14 cellular contexts compared by ENCODE assay signal in genomic region chr7:139242741-139243281, GRCh38. TPM values are rescaled to one million over a fixed set of nuclear protein-coding genes. Genes with fewer than 3 reads are reported as not detected.
DNase-seq lines count a peak whose midpoint lies in the region; ATAC-seq, FAIRE-seq and TF ChIP-seq lines count a peak whose summit lies in the region.
"Had no signal": no experiment of that assay in that cellular context is flagged by ENCODE, and none has a peak within 500 bp of the region (broad histone marks: within the 10 kb centered on the region; RNA-seq: fewer than 3 reads in every experiment).

No MANE protein-coding gene starts in this region.

- peaks cover 7% of the 10 kb centered on the region for H3K4me1 Mint-ChIP-seq in stimulated activated naive CD8-positive, alpha-beta T cell treated with anti-CD3 and anti-CD28 coated beads, Interleukin-15, amount 100 ng/mL, for 72 hours

- no peaks in the 10 kb centered on the region for H3K4me1 ChIP-seq in testis
- H3K4me1 ChIP-seq: BLaER1, prostate gland had no signal

- CTCF ChIA-PET in HEK293T (lab: Yijun Ruan, JAX) = no interaction called here

- TF ChIP-seq POLR2A in testis (IDR thresholded peaks at IDR 0.05) = no peak

- POLR2A ChIA-PET in HEK293T (lab: Yijun Ruan, JAX) = interaction anchor here (0.7 to 1.5 kb wide), 2 partner anchors 11 to 12 kb away, joined by 3 to 5 read pairs; partner anchors contain the start of gene UBN2

- H3K4me3 ChIP-seq in astrocyte of the spinal cord (ENCODE audit: low read depth, low read length) = no peak overlapping the region
- H3K4me3 ChIP-seq in testis = no peak overlapping the region
- H3K4me3 ChIP-seq: BLaER1, prostate gland had no signal

- H3K4me3 Mint-ChIP-seq in stimulated activated naive CD8-positive, alpha-beta T cell treated with anti-CD3 and anti-CD28 coated beads, Interleukin-15, amount 100 ng/mL, for 72 hours = no peak overlapping the region

- no peaks in the 10 kb centered on the region for H3K36me3 ChIP-seq in testis (ENCODE audit: low read depth, missing control alignments)
- H3K36me3 ChIP-seq: prostate gland had no signal

- TF ChIP-seq CTCF in astrocyte of the spinal cord (IDR thresholded peaks at IDR 0.05; ENCODE audit: low read depth, low read length) (no peak), testis (IDR thresholded peaks at IDR 0.05) (no peak)

- 53 to 64% methylated on average over 1 of the region's 1 CpG for WGBS in testis, 2 donors

- in situ Hi-C loops in astrocyte of the spinal cord (cut with HindIII; ENCODE audit: low sequenced_read_pairs) = no loop called here

- no peak for DNase-seq in stimulated activated naive CD8-positive, alpha-beta T cell treated with anti-CD3 and anti-CD28 coated beads, Interleukin-15, amount 100 ng/mL, for 72 hours
- no peak for DNase-seq in stimulated activated naive CD8-positive, alpha-beta T cell treated with anti-CD3 and anti-CD28 coated beads, Interleukin-15, Interleukin-2, amounts not matched to agents 100 U/mL and 50 U/mL, for 24 hours
- DNase-seq in astrocyte of the spinal cord (ENCODE audit: low read depth, low spot score) = peak; percentile 19
- DNase-seq in HEK293T (ENCODE audit: extremely low spot score) = no peak
- no peak for DNase-seq in testis
- no peak for DNase-seq in HK-2 (ENCODE audit: unreplicated experiment)
- DNase-seq: GDM1, NCI-H1930, T-helper 9 cell had no signal

- ATAC-seq in stimulated activated naive CD8-positive, alpha-beta T cell treated with anti-CD3 and anti-CD28 coated beads, Interleukin-15, amount 100 ng/mL, for 72 hours = peak; percentile 59
- no peak for ATAC-seq in stimulated activated naive CD8-positive, alpha-beta T cell treated with anti-CD3 and anti-CD28 coated beads, Interleukin-15, Interleukin-2, amounts not matched to agents 100 U/mL and 50 U/mL, for 24 hours
- no peak for ATAC-seq in GM21737 (IDR thresholded peaks at IDR 0.05; ENCODE audit: unreplicated experiment)
- ATAC-seq: HepG2 had no signal

- H3K27me3 Mint-ChIP-seq in stimulated activated naive CD8-positive, alpha-beta T cell treated with anti-CD3 and anti-CD28 coated beads, Interleukin-15, amount 100 ng/mL, for 72 hours = no peaks in the 10 kb centered on the region

- H3K27ac Mint-ChIP-seq in stimulated activated naive CD8-positive, alpha-beta T cell treated with anti-CD3 and anti-CD28 coated beads, Interleukin-15, amount 100 ng/mL, for 72 hours = no peak overlapping the region

- no peaks in the 10 kb centered on the region for H3K9me3 Mint-ChIP-seq in stimulated activated naive CD8-positive, alpha-beta T cell treated with anti-CD3 and anti-CD28 coated beads, Interleukin-15, amount 100 ng/mL, for 72 hours

- no peaks in the 10 kb centered on the region for H3K27me3 ChIP-seq in testis
- H3K27me3 ChIP-seq: BLaER1 had no signal

- H3K27ac ChIP-seq in testis = peak overlapping the region in 1 of 2 donors; percentile 32
- H3K27ac ChIP-seq: BLaER1 had no signal

- no peaks in the 10 kb centered on the region for H3K9me3 ChIP-seq in testis
- H3K9me3 ChIP-seq: BLaER1, prostate gland had no signal

- FAIRE-seq in islet of Langerhans (lab: Jason Lieb, UNC) = peak; percentile 27
- FAIRE-seq: HepG2 had no signal

- intact Hi-C loops in testis (cut with DNase I; ENCODE audit: low total_unique reads) = no loop called here

TF ChIP-seq in HEK293T, 16 proteins besides CTCF, POLR2A, EP300 and RAD21:
- no peak for TF ChIP-seq FOXK2 (IDR thresholded peaks at IDR 0.05)
- no peak for TF ChIP-seq LEF1 (IDR thresholded peaks at IDR 0.05; ENCODE audit: borderline replicate concordance)
- no peak for TF ChIP-seq BHLHE40 (IDR thresholded peaks at IDR 0.05; ENCODE audit: borderline replicate concordance)
- TF ChIP-seq HDGF (IDR thresholded peaks at IDR 0.05; ENCODE audit: borderline replicate concordance) = no peak
- TF ChIP-seq ARNT (IDR thresholded peaks at IDR 0.05) = no peak
- no peak for TF ChIP-seq FOXA1 (IDR thresholded peaks at IDR 0.05)
- no peak for TF ChIP-seq NFRKB (IDR thresholded peaks at IDR 0.05)
- TF ChIP-seq FOXM1 (IDR thresholded peaks at IDR 0.05; ENCODE audit: borderline replicate concordance) = no peak
- no peak for TF ChIP-seq L3MBTL2 (conservative IDR thresholded peaks at IDR 0.05)
- TF ChIP-seq CTBP1 (IDR thresholded peaks at IDR 0.05; ENCODE audit: borderline replicate concordance) = no peak
- no peak for TF ChIP-seq TARDBP (IDR thresholded peaks at IDR 0.05)
- no peak for TF ChIP-seq ZNF384 (IDR thresholded peaks at IDR 0.05)
- no peak for TF ChIP-seq SP1 (IDR thresholded peaks at IDR 0.05)
- TF ChIP-seq, protein P1, sequence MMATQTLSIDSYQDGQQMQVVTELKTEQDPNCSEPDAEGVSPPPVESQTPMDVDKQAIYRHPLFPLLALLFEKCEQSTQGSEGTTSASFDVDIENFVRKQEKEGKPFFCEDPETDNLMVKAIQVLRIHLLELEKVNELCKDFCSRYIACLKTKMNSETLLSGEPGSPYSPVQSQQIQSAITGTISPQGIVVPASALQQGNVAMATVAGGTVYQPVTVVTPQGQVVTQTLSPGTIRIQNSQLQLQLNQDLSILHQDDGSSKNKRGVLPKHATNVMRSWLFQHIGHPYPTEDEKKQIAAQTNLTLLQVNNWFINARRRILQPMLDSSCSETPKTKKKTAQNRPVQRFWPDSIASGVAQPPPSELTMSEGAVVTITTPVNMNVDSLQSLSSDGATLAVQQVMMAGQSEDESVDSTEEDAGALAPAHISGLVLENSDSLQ (IDR thresholded peaks at IDR 0.05) = no peak
- no peak for TF ChIP-seq SUZ12 (IDR thresholded peaks at IDR 0.05)
- no peak for TF ChIP-seq ELF4 (IDR thresholded peaks at IDR 0.05)

RNA-seq across cellular contexts. Expression of gene UBN2, which starts 11.8 kb away (rescaled TPM):
- 10 to 100 TPM; 38.8 to 49.4 TPM for total RNA-seq in testis
- polyA plus RNA-seq in testis (ENCODE audit: insufficient read depth, low read depth, low replicate concordance) = 36.6 TPM
